Comparison of ENCODE assay signal across 36 cellular contexts in genomic region chr10:75705426-75705825, GRCh38.
"Had no signal": no experiment of that assay in that cellular context is flagged by ENCODE, and none has a peak within 500 bp of the region (broad histone marks: within the 10 kb centered on the region; RNA-seq: fewer than 3 reads in every experiment).

No MANE protein-coding gene starts in this region.

- ATAC-seq: activated naive CD4-positive, alpha-beta T cell treated with anti-CD3 and anti-CD28 coated beads, Interleukin-2, amount 50 U/mL, for 72 hours; activated naive CD8-positive, alpha-beta T cell treated with anti-CD3 and anti-CD28 coated beads, Interleukin-2, amount 50 U/mL, for 24 hours; activated T-cell treated with anti-CD3 and anti-CD28 coated beads, Interleukin-2, amount 50 U/mL, for 4 hours; activated T-cell treated with anti-CD3 and anti-CD28 coated beads, Interleukin-2, amount 50 U/mL, for 72 hours; activated T-helper 17 cell treated with anti-CD3 and anti-CD28 coated beads, Interleukin-2, amount 50 U/mL, for 72 hours; body of pancreas had no signal

- DNase-seq: activated effector memory CD4-positive, alpha-beta T cell treated with anti-CD3 and anti-CD28 coated beads, Interleukin-2, amount 50 U/mL, for 16 hours; activated effector memory CD4-positive, alpha-beta T cell treated with Interleukin-2 at 50 U/mL for 16 hours; activated gamma-delta T cell; activated gamma-delta T cell treated with Interleukin-2 at 50 U/mL for 16 hours; activated naive CD4-positive, alpha-beta T cell; activated naive CD4-positive, alpha-beta T cell treated with anti-CD3 and anti-CD28 coated beads for 36 hours; activated naive CD4-positive, alpha-beta T cell treated with anti-CD3 and anti-CD28 coated beads, Interleukin-2, amount 10 ng/mL, durations not matched to agents 7 days and 5 days; activated naive CD4-positive, alpha-beta T cell treated with anti-CD3 and anti-CD28 coated beads, Interleukin-2, amount 50 U/mL, for 16 hours; activated naive CD4-positive, alpha-beta T cell treated with Interleukin-2 at 50 U/mL for 16 hours; activated naive CD8-positive, alpha-beta T cell treated with anti-CD3 and anti-CD28 coated beads for 36 hours; activated naive CD8-positive, alpha-beta T cell treated with anti-CD3 and anti-CD28 coated beads, Interleukin-2, amount 10 ng/mL, durations not matched to agents 7 days and 5 days; activated naive CD8-positive, alpha-beta T cell treated with anti-CD3 and anti-CD28 coated beads, Interleukin-2, amount 50 U/mL, for 24 hours; activated T-cell treated with anti-CD3 and anti-CD28 coated beads, Interleukin-2, amount 50 U/mL, for 24 hours; activated T-cell treated with anti-CD3 and anti-CD28 coated beads, Interleukin-2, amount 50 U/mL, for 4 hours; activated T-cell treated with anti-CD3 and anti-CD28 coated beads, Interleukin-2, amount 50 U/mL, for 48 hours; activated T-cell treated with anti-CD3 and anti-CD28 coated beads, Interleukin-2, amount 50 U/mL, for 72 hours; adrenal gland; amniotic stem cell; amygdala; anterior cingulate cortex; aorta; body of pancreas; brain microvascular endothelial cell; central memory CD4-positive, alpha-beta T cell; cerebellar nuclear complex had no signal

- H3K9me3 Mint-ChIP-seq: activated naive CD4-positive, alpha-beta T cell treated with anti-CD3 and anti-CD28 coated beads for 36 hours; activated naive CD4-positive, alpha-beta T cell treated with anti-CD3 and anti-CD28 coated beads, Interleukin-2, amount 10 ng/mL, durations not matched to agents 7 days and 5 days; activated naive CD4-positive, alpha-beta T cell treated with anti-CD3 and anti-CD28 coated beads, Interleukin-2, amount 50 U/mL, for 24 hours; activated naive CD4-positive, alpha-beta T cell treated with anti-CD3 and anti-CD28 coated beads, Interleukin-2, amount 50 U/mL, for 72 hours; activated naive CD8-positive, alpha-beta T cell treated with anti-CD3 and anti-CD28 coated beads for 36 hours; activated naive CD8-positive, alpha-beta T cell treated with anti-CD3 and anti-CD28 coated beads, Interleukin-2, amount 10 ng/mL, durations not matched to agents 7 days and 5 days; activated naive CD8-positive, alpha-beta T cell treated with anti-CD3 and anti-CD28 coated beads, Interleukin-2, amount 50 U/mL, for 24 hours; activated T-cell treated with anti-CD3 and anti-CD28 coated beads, Interleukin-2, amount 50 U/mL, for 24 hours; activated T-cell treated with anti-CD3 and anti-CD28 coated beads, Interleukin-2, amount 50 U/mL, for 4 hours; activated T-cell treated with anti-CD3 and anti-CD28 coated beads, Interleukin-2, amount 50 U/mL, for 72 hours; activated T-helper 17 cell treated with anti-CD3 and anti-CD28 coated beads, Interleukin-2, amount 50 U/mL, for 72 hours; activated T-helper 2 cell treated with anti-CD3 and anti-CD28 coated beads, Interferon-gamma antibody, Interleukin-2, Interleukin-4, amounts not matched to agents 10 μg/mL and 5 μg/mL and 100 μg/mL, durations not matched to agents 14 hours and 24 hours and 36 hours; central memory CD8-positive, alpha-beta T cell had no signal

- H3K9me3 ChIP-seq: adrenal gland, ascending aorta, body of pancreas, breast epithelium had no signal

- H3K27ac Mint-ChIP-seq: activated naive CD4-positive, alpha-beta T cell treated with anti-CD3 and anti-CD28 coated beads for 36 hours; activated naive CD4-positive, alpha-beta T cell treated with anti-CD3 and anti-CD28 coated beads, Interleukin-2, amount 10 ng/mL, durations not matched to agents 7 days and 5 days; activated naive CD4-positive, alpha-beta T cell treated with anti-CD3 and anti-CD28 coated beads, Interleukin-2, amount 50 U/mL, for 24 hours; activated naive CD4-positive, alpha-beta T cell treated with anti-CD3 and anti-CD28 coated beads, Interleukin-2, amount 50 U/mL, for 72 hours; activated naive CD8-positive, alpha-beta T cell; activated naive CD8-positive, alpha-beta T cell treated with anti-CD3 and anti-CD28 coated beads for 36 hours; activated naive CD8-positive, alpha-beta T cell treated with anti-CD3 and anti-CD28 coated beads, Interleukin-2, amount 10 ng/mL, durations not matched to agents 7 days and 5 days; activated naive CD8-positive, alpha-beta T cell treated with anti-CD3 and anti-CD28 coated beads, Interleukin-2, amount 50 U/mL, for 24 hours; activated T-cell treated with anti-CD3 and anti-CD28 coated beads, Interleukin-2, amount 50 U/mL, for 24 hours; activated T-cell treated with anti-CD3 and anti-CD28 coated beads, Interleukin-2, amount 50 U/mL, for 72 hours; activated T-helper 1 cell treated with anti-CD3 and anti-CD28 coated beads, Interleukin-12 subunit alpha, Interleukin-12 subunit beta, Interleukin-2, Interleukin-4 antibody, amounts not matched to agents 30 ng/mL and 10 ng/mL and 1 ng/mL, durations not matched to agents 14 hours and 24 hours and 36 hours; activated T-helper 17 cell treated with anti-CD3 and anti-CD28 coated beads, Interleukin-2, amount 50 U/mL, for 72 hours; activated T-helper 2 cell treated with anti-CD3 and anti-CD28 coated beads, Interferon-gamma antibody, Interleukin-2, Interleukin-4, amounts not matched to agents 10 μg/mL and 5 μg/mL and 100 μg/mL, durations not matched to agents 14 hours and 24 hours and 36 hours had no signal

- H3K4me1 Mint-ChIP-seq: activated naive CD4-positive, alpha-beta T cell treated with anti-CD3 and anti-CD28 coated beads, Interleukin-2, amount 10 ng/mL, durations not matched to agents 7 days and 5 days; activated naive CD4-positive, alpha-beta T cell treated with anti-CD3 and anti-CD28 coated beads, Interleukin-2, amount 50 U/mL, for 24 hours; activated naive CD8-positive, alpha-beta T cell treated with anti-CD3 and anti-CD28 coated beads for 36 hours; activated naive CD8-positive, alpha-beta T cell treated with anti-CD3 and anti-CD28 coated beads, Interleukin-2, amount 10 ng/mL, durations not matched to agents 7 days and 5 days; activated naive CD8-positive, alpha-beta T cell treated with anti-CD3 and anti-CD28 coated beads, Interleukin-2, amount 50 U/mL, for 24 hours; activated T-helper 17 cell treated with anti-CD3 and anti-CD28 coated beads, Interleukin-2, amount 50 U/mL, for 72 hours; central memory CD8-positive, alpha-beta T cell had no signal

- H3K4me3 ChIP-seq: adrenal gland, ascending aorta, body of pancreas, breast epithelium, cardiac muscle cell had no signal

- H3K4me3 Mint-ChIP-seq: activated naive CD4-positive, alpha-beta T cell treated with anti-CD3 and anti-CD28 coated beads for 36 hours; activated naive CD4-positive, alpha-beta T cell treated with anti-CD3 and anti-CD28 coated beads, Interleukin-2, amount 10 ng/mL, durations not matched to agents 7 days and 5 days; activated naive CD4-positive, alpha-beta T cell treated with anti-CD3 and anti-CD28 coated beads, Interleukin-2, amount 50 U/mL, for 24 hours; activated naive CD8-positive, alpha-beta T cell; activated naive CD8-positive, alpha-beta T cell treated with anti-CD3 and anti-CD28 coated beads for 36 hours; activated naive CD8-positive, alpha-beta T cell treated with anti-CD3 and anti-CD28 coated beads, Interleukin-2, amount 10 ng/mL, durations not matched to agents 7 days and 5 days; activated naive CD8-positive, alpha-beta T cell treated with anti-CD3 and anti-CD28 coated beads, Interleukin-2, amount 50 U/mL, for 24 hours; activated T-cell treated with anti-CD3 and anti-CD28 coated beads, Interleukin-2, amount 50 U/mL, for 24 hours; activated T-cell treated with anti-CD3 and anti-CD28 coated beads, Interleukin-2, amount 50 U/mL, for 4 hours; activated T-cell treated with anti-CD3 and anti-CD28 coated beads, Interleukin-2, amount 50 U/mL, for 72 hours; activated T-helper 1 cell treated with anti-CD3 and anti-CD28 coated beads, Interleukin-12 subunit alpha, Interleukin-12 subunit beta, Interleukin-2, Interleukin-4 antibody, amounts not matched to agents 30 ng/mL and 10 ng/mL and 1 ng/mL, durations not matched to agents 14 hours and 24 hours and 36 hours; activated T-helper 17 cell treated with anti-CD3 and anti-CD28 coated beads, Interleukin-2, amount 50 U/mL, for 72 hours; brain; central memory CD8-positive, alpha-beta T cell had no signal

- H3K27me3 ChIP-seq: adrenal gland, ascending aorta, body of pancreas, brain microvascular endothelial cell, breast epithelium, cardiac muscle cell had no signal

- H3K27ac ChIP-seq: adrenal gland, ascending aorta, body of pancreas, brain microvascular endothelial cell, breast epithelium, cardiac muscle cell had no signal

- H3K36me3 Mint-ChIP-seq: activated naive CD4-positive, alpha-beta T cell treated with anti-CD3 and anti-CD28 coated beads, Interleukin-2, amount 10 ng/mL, durations not matched to agents 7 days and 5 days; activated naive CD4-positive, alpha-beta T cell treated with anti-CD3 and anti-CD28 coated beads, Interleukin-2, amount 50 U/mL, for 24 hours; activated naive CD4-positive, alpha-beta T cell treated with anti-CD3 and anti-CD28 coated beads, Interleukin-2, amount 50 U/mL, for 72 hours; activated naive CD8-positive, alpha-beta T cell; activated naive CD8-positive, alpha-beta T cell treated with anti-CD3 and anti-CD28 coated beads for 36 hours; activated naive CD8-positive, alpha-beta T cell treated with anti-CD3 and anti-CD28 coated beads, Interleukin-2, amount 10 ng/mL, durations not matched to agents 7 days and 5 days; brain had no signal

- H3K36me3 ChIP-seq: adrenal gland, ascending aorta, brain microvascular endothelial cell, breast epithelium, cardiac muscle cell had no signal

- H3K4me1 ChIP-seq: adrenal gland, ascending aorta, body of pancreas, breast epithelium had no signal
